Comparison of ENCODE assay signal across 17 cellular contexts in genomic region chr1:179197690-179198297, GRCh38.
"Had no signal": no experiment of that assay in that cellular context is flagged by ENCODE, and none has a peak within 500 bp of the region (broad histone marks: within the 10 kb centered on the region; RNA-seq: fewer than 3 reads in every experiment).

No MANE protein-coding gene starts in this region.

- H3K4me3 ChIP-seq: esophagus muscularis mucosa, gastrocnemius medialis, heart right ventricle, mucosa of descending colon, ovary, smooth muscle cell, suprapubic skin, tibial nerve had no signal

- DNase-seq: effector memory CD8-positive, alpha-beta T cell; gastrocnemius medialis; heart right ventricle; hypothalamus; kidney glomerular epithelial cell; mucosa of descending colon; natural killer cell; ovary; right cardiac atrium; stimulated activated CD4-positive, alpha-beta T cell treated with anti-CD3 and anti-CD28 coated beads, Interleukin-2, amount 100 ng/mL, for 48 hours; stimulated activated naive CD8-positive, alpha-beta T cell treated with anti-CD3 and anti-CD28 coated beads, Interleukin-15, Interleukin-2, amounts not matched to agents 100 U/mL and 50 U/mL, for 24 hours had no signal

- H3K27ac ChIP-seq: epithelial cell of prostate, esophagus muscularis mucosa, gastrocnemius medialis, heart right ventricle, ovary, suprapubic skin, tibial nerve had no signal

- H3K9me3 ChIP-seq: esophagus muscularis mucosa, gastrocnemius medialis, heart right ventricle, mucosa of descending colon, ovary, suprapubic skin, tibial nerve had no signal

- ATAC-seq: effector memory CD8-positive, alpha-beta T cell; gastrocnemius medialis; mucosa of descending colon; natural killer cell; stimulated activated naive CD8-positive, alpha-beta T cell treated with anti-CD3 and anti-CD28 coated beads, Interleukin-15, Interleukin-2, amounts not matched to agents 100 U/mL and 50 U/mL, for 24 hours had no signal

- H3K4me1 ChIP-seq: suprapubic skin had no signal

- H3K27me3 ChIP-seq: esophagus muscularis mucosa, gastrocnemius medialis, heart right ventricle, ovary, suprapubic skin, tibial nerve had no signal

- H3K4me2 ChIP-seq: smooth muscle cell had no signal

- FAIRE-seq: islet of Langerhans had no signal

- H3K36me3 ChIP-seq: esophagus muscularis mucosa, gastrocnemius medialis, ovary, suprapubic skin, tibial nerve had no signal
